In the genomic region with DNA sequence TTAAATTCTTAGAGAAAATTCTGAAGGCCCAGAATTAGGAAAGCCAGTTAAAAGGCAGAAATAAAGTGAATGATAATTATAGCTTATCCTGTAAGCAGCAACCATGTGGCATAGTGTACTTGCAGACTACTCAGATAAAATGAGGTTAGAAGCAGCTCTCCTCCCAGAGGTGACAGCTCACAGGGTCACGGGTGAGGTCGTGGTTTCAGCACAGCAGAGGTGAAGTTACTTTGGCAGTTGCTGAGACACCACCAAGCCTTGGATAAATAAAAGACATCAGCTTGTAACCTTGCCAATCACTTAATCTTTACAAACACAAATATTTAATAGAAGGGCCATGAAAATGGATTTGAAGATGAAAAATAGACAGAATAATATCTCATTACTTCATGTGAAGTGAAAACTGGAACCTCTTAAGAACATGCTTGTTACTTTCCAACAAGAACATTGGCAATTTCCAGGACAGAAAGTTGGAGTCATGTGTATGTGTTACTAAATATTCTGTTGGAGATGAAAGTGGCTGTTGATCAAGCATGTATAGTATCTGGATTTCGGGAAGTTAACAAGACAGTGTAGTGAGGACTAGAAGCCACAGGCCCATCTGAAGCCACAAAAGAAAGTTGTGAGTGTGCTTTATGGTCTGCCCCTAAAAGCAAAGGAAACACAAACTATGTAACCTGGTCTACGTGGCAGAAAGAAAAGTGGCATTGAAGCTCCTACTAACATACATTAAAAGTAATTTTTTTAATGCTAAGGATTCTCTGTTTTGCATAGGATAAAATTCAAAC, we compare ENCODE assay signal across 12 cellular contexts.
DNase-seq lines count a peak whose midpoint lies in the region; ATAC-seq and TF ChIP-seq lines count a peak whose summit lies in the region.
"Had no signal": no experiment of that assay in that cellular context is flagged by ENCODE, and none has a peak within 500 bp of the region (broad histone marks: within the 10 kb centered on the region; RNA-seq: fewer than 3 reads in every experiment).

No MANE protein-coding gene starts in this region.

- H3K4me3 Mint-ChIP-seq in activated CD8-positive, alpha-beta T cell treated with anti-CD3 and anti-CD28 coated beads for 36 hours: no peak overlapping the region
- H3K4me3 Mint-ChIP-seq: brain had no signal

- CTCF ChIA-PET in activated CD8-positive, alpha-beta T cell treated with anti-CD3 and anti-CD28 coated beads for 36 hours (lab: Charles Lee): interaction anchor here (1.4 kb wide), 1 partner anchor 218 kb away, joined by 3 read pairs; no protein-coding TSS in a partner anchor

- H3K4me1 ChIP-seq in gastroesophageal sphincter (peaks cover 3 to 22% (median 14%) of the 10 kb centered on the region in 3 donors), SJCRH30 (peaks cover 15% of the 10 kb centered on the region)
- H3K4me1 ChIP-seq: A549, prostate gland, tibial artery had no signal

- DNase-seq in NOMO-1 (lab: John Stamatoyannopoulos, UW; ENCODE audit: unreplicated experiment in 2 of 2) (peak; percentile 20 to 43), NOMO-1 treated with dmso at 0.1 percent for 144 hours (lab: John Stamatoyannopoulos, UW; ENCODE audit: unreplicated experiment) (no peak), SJCRH30 (no peak), cerebellar nuclear complex (lab: John Stamatoyannopoulos, UW) (no peak)
- DNase-seq in activated CD8-positive, alpha-beta T cell treated with anti-CD3 and anti-CD28 coated beads for 36 hours: peak; percentile 85
- peak in 5 of 6 experiments; percentile 15 to 60 (median 40) for DNase-seq in stimulated activated naive CD4-positive, alpha-beta T cell (lab: John Stamatoyannopoulos, UW)
- DNase-seq: tibial artery had no signal

- H3K27ac ChIP-seq in gastroesophageal sphincter (peak overlapping the region in 3 of 4 donors; percentile 21 to 45 (median 39)), SJCRH30 (no peak overlapping the region)
- H3K27ac ChIP-seq: A549, prostate gland, tibial artery had no signal

- 30 to 40% methylated on average over 2 to 4 of the region's 4 CpGs for WGBS in gastroesophageal sphincter (ENCODE audit: low coverage in 1 of 2), 2 donors

- H3K36me3 Mint-ChIP-seq in activated CD8-positive, alpha-beta T cell treated with anti-CD3 and anti-CD28 coated beads for 36 hours (ENCODE audit: low read depth): peaks cover 24% of the 10 kb centered on the region

- H3K36me3 ChIP-seq in gastroesophageal sphincter (peaks cover 0 to 64% of the 10 kb centered on the region in 2 donors), SJCRH30 (peaks cover 18% of the 10 kb centered on the region)
- H3K36me3 ChIP-seq: prostate gland had no signal

- peak; percentile 79 for ATAC-seq in activated CD8-positive, alpha-beta T cell treated with anti-CD3 and anti-CD28 coated beads for 36 hours
- no peak for ATAC-seq in gastroesophageal sphincter
- ATAC-seq in HG02885 (IDR thresholded peaks at IDR 0.05; ENCODE audit: poor library complexity, unreplicated experiment): no peak
- ATAC-seq: A549 had no signal

- no peak for TF ChIP-seq EP300 in gastroesophageal sphincter (IDR thresholded peaks at IDR 0.05)

- no peaks in the 10 kb centered on the region for H3K27me3 Mint-ChIP-seq in activated CD8-positive, alpha-beta T cell treated with anti-CD3 and anti-CD28 coated beads for 36 hours
- H3K27me3 Mint-ChIP-seq: brain had no signal

- H3K9me3 ChIP-seq in gastroesophageal sphincter (no peaks in the 10 kb centered on the region), SJCRH30 (replicated peaks) (no peaks in the 10 kb centered on the region)
- H3K9me3 ChIP-seq: A549, prostate gland, tibial artery had no signal

- H3K27ac Mint-ChIP-seq in activated CD8-positive, alpha-beta T cell treated with anti-CD3 and anti-CD28 coated beads for 36 hours: peak overlapping the region; percentile 90
- H3K27ac Mint-ChIP-seq: brain had no signal

- TF ChIP-seq POLR2A in gastroesophageal sphincter (IDR thresholded peaks at IDR 0.05): no peak

- H3K9me3 Mint-ChIP-seq in activated CD8-positive, alpha-beta T cell treated with anti-CD3 and anti-CD28 coated beads for 36 hours: peaks cover 3% of the 10 kb centered on the region
- H3K9me3 Mint-ChIP-seq: brain had no signal

- H3K4me3 ChIP-seq in gastroesophageal sphincter (no peak overlapping the region), SJCRH30 (no peak overlapping the region)
- H3K4me3 ChIP-seq: A549, prostate gland, tibial artery had no signal

- no peak for TF ChIP-seq CTCF in activated CD8-positive, alpha-beta T cell treated with anti-CD3 and anti-CD28 coated beads for 36 hours (IDR thresholded peaks at IDR 0.05)
- no peak for TF ChIP-seq CTCF in gastroesophageal sphincter (IDR thresholded peaks at IDR 0.05)

- H3K27me3 ChIP-seq in gastroesophageal sphincter (no peaks in the 10 kb centered on the region), SJCRH30 (no peaks in the 10 kb centered on the region)
- H3K27me3 ChIP-seq: tibial artery had no signal

- POLR2A ChIA-PET in activated CD8-positive, alpha-beta T cell treated with anti-CD3 and anti-CD28 coated beads for 36 hours (lab: Charles Lee): interaction anchor here (1.0 to 1.4 kb wide), 4 partner anchors 9 to 44 kb away, joined by 3 to 5 read pairs (median 3); no protein-coding TSS in a partner anchor

- H3K4me1 Mint-ChIP-seq in activated CD8-positive, alpha-beta T cell treated with anti-CD3 and anti-CD28 coated beads for 36 hours (ENCODE audit: low read depth): peaks cover 24% of the 10 kb centered on the region
- H3K4me1 Mint-ChIP-seq: brain had no signal

- intact Hi-C loops in activated CD8-positive, alpha-beta T cell treated with anti-CD3 and anti-CD28 coated beads for 36 hours (cut with micrococcal nuclease): no loop called here

Comparison
In these comparisons a context has a peak if more than half of its experiments do, and no peak if none do; other contexts are left out.
1. DNase-seq: peak in NOMO-1 (2 of 2), activated CD8-positive, alpha-beta T cell treated with anti-CD3 and anti-CD28 coated beads for 36 hours (single experiment) and stimulated activated naive CD4-positive, alpha-beta T cell (5 of 6); none in NOMO-1 treated with dmso at 0.1 percent for 144 hours (single experiment), SJCRH30 (0 of 2) and cerebellar nuclear complex (0 of 2).